25 cellular contexts compared by ENCODE assay signal in the genomic region with DNA sequence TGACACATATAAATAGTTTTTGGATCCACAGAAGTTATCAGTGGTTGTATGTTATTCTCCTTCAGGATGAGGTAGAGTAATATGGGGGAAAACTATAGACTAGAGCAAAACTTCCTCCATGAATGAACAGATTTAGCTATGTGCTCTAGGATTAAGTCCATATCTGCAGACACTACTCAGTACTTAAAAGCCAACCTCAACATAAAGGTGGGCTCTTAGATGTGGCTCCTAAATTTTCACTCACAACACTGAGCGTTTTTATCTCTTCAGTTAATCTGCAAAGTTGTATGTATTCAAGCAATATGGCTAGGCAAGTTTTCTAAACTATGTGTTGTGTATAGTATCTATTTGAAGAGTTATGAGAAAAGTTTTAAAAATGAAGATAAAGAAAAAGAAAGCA.
"Had no signal": no experiment of that assay in that cellular context is flagged by ENCODE, and none has a peak within 500 bp of the region (broad histone marks: within the 10 kb centered on the region; RNA-seq: fewer than 3 reads in every experiment).

No MANE protein-coding gene starts in this region.

- ATAC-seq: gastroesophageal sphincter; left lobe of liver; naive thymus-derived CD4-positive, alpha-beta T cell; psoas muscle; sciatic nerve; stimulated activated memory B cell treated with anti-CD40 and anti-IgM and Interleukin-4, amounts not matched to agents 10 μg/mL and 1 μg/mL and 100 μg/mL, for 72 hours had no signal

- H3K4me1 Mint-ChIP-seq: naive thymus-derived CD4-positive, alpha-beta T cell; nephron progenitor cell; stimulated activated memory B cell treated with anti-CD40 and anti-IgM and Interleukin-4, amounts not matched to agents 10 μg/mL and 1 μg/mL and 100 μg/mL, for 72 hours had no signal

- H3K4me3 Mint-ChIP-seq: naive thymus-derived CD4-positive, alpha-beta T cell; nephron progenitor cell; stimulated activated memory B cell treated with anti-CD40 and anti-IgM and Interleukin-4, amounts not matched to agents 10 μg/mL and 1 μg/mL and 100 μg/mL, for 72 hours; stimulated activated naive CD8-positive, alpha-beta T cell treated with anti-CD3 and anti-CD28 coated beads, Interleukin-15, Interleukin-2, amounts not matched to agents 100 ng/mL and 50 ng/mL, for 24 hours had no signal

- H3K27ac Mint-ChIP-seq: naive thymus-derived CD4-positive, alpha-beta T cell; nephron progenitor cell; stimulated activated memory B cell treated with anti-CD40 and anti-IgM and Interleukin-4, amounts not matched to agents 10 μg/mL and 1 μg/mL and 100 μg/mL, for 72 hours; stimulated activated naive CD8-positive, alpha-beta T cell treated with anti-CD3 and anti-CD28 coated beads, Interleukin-15, Interleukin-2, amounts not matched to agents 100 ng/mL and 50 ng/mL, for 24 hours had no signal

- DNase-seq: dorsolateral prefrontal cortex; effector CD8-positive, alpha-beta T cell; esophagus squamous epithelium; foreskin fibroblast; glutamatergic neuron; islet precursor cell; mammary epithelial cell; naive thymus-derived CD4-positive, alpha-beta T cell; nephron progenitor cell; psoas muscle; retina; spleen; stimulated activated CD4-positive, alpha-beta T cell treated with anti-CD3 and anti-CD28 coated beads, Interleukin-15, amount 100 ng/mL, for 24 hours; stimulated activated CD4-positive, alpha-beta T cell treated with anti-CD3 and anti-CD28 coated beads, Interleukin-1b, Interleukin-23, amount 100 ng/mL, for 48 hours; stimulated activated CD4-positive, alpha-beta T cell treated with anti-CD3 and anti-CD28 coated beads, Interleukin-4, amount 100 ng/mL, for 24 hours; tibial artery; upper lobe of left lung; uterus had no signal

- H3K27me3 ChIP-seq: dorsolateral prefrontal cortex, esophagus squamous epithelium, gastroesophageal sphincter, neutrophil, spleen, tibial artery, upper lobe of left lung, uterus had no signal

- H3K4me1 ChIP-seq: esophagus squamous epithelium, gastroesophageal sphincter, psoas muscle, spleen, tibial artery, upper lobe of left lung, uterus had no signal

- H3K4me3 ChIP-seq: esophagus squamous epithelium, gastroesophageal sphincter, psoas muscle, spleen, tibial artery, upper lobe of left lung, uterus had no signal

- H3K36me3 Mint-ChIP-seq: stimulated activated memory B cell treated with anti-CD40 and anti-IgM and Interleukin-4, amounts not matched to agents 10 μg/mL and 1 μg/mL and 100 μg/mL, for 72 hours had no signal

- H3K36me3 ChIP-seq: esophagus squamous epithelium, gastroesophageal sphincter, neutrophil, spleen, tibial artery, upper lobe of left lung, uterus had no signal

- H3K27ac ChIP-seq: dorsolateral prefrontal cortex, epithelial cell of prostate, esophagus squamous epithelium, gastroesophageal sphincter, neutrophil, psoas muscle, spleen, tibial artery, upper lobe of left lung, uterus had no signal

- H3K9me3 Mint-ChIP-seq: nephron progenitor cell had no signal

- H3K9me3 ChIP-seq: esophagus squamous epithelium, gastroesophageal sphincter, neutrophil, psoas muscle, tibial artery, upper lobe of left lung, uterus had no signal

- H3K27me3 Mint-ChIP-seq: naive thymus-derived CD4-positive, alpha-beta T cell; stimulated activated memory B cell treated with anti-CD40 and anti-IgM and Interleukin-4, amounts not matched to agents 10 μg/mL and 1 μg/mL and 100 μg/mL, for 72 hours; stimulated activated naive CD8-positive, alpha-beta T cell treated with anti-CD3 and anti-CD28 coated beads, Interleukin-15, Interleukin-2, amounts not matched to agents 100 ng/mL and 50 ng/mL, for 24 hours had no signal
